9 cellular contexts compared by ENCODE assay signal in the genomic region with DNA sequence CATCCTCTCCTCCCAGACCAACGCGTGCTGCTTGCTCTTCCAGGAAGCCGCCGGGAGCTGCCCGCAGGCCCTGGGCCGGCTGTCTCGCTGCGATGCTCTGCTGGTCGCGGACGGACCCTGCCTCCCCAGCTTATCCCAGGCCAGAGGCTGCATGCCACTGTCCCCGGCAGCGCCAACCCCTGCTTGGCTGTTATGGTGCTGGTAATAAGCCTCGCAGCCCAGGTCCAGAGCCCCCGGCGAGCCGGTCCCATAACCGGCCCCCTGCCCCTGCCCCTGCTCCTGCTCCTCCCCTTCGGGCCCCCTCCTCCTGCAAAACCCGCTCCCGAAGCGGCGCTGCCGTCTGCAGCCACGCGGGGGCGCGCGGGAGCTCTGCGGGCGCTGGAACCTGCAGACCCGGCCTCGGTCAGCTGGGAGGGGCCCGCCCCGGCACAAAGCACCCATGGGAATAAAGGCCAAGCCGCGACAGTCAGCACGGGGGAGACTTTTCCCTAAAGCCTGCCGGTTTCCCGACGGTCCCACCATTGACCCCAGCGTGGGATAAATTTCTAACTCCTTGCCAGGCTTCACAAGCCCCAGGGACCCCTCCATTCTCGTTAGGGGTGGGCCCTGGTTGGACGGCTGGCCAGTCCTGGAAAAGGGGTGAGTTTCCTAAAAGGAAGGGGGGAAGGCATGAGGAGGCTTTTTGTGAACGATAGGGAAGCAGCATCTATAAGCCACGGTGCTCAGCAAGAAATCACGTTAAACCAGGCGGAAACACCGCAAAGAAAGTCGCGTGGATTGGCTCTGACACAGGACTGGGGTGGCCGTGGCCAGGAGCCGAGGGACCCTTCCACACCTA. TPM values are rescaled to one million over a fixed set of nuclear protein-coding genes. Genes with fewer than 3 reads are reported as not detected.
DNase-seq lines count a peak whose midpoint lies in the region; ATAC-seq, FAIRE-seq and TF ChIP-seq lines count a peak whose summit lies in the region.
"Had no signal": no experiment of that assay in that cellular context is flagged by ENCODE, and none has a peak within 500 bp of the region (broad histone marks: within the 10 kb centered on the region; RNA-seq: fewer than 3 reads in every experiment).

No MANE protein-coding gene starts in this region.

- H3K4me1 Mint-ChIP-seq in activated B cell treated with CpG ODN at 0.5 μM for 24 hours, result peaks cover 15% of the 10 kb centered on the region

- no peak overlapping the region for H3K9ac ChIP-seq in kidney (ENCODE audit: low read length in 2 of 2)

- peaks cover 32% of the 10 kb centered on the region for H3K27me3 Mint-ChIP-seq in activated B cell treated with CpG ODN at 0.5 μM for 24 hours

- POLR2A ChIA-PET in activated B cell treated with CpG ODN at 0.5 μM for 24 hours (lab: Charles Lee), result interaction anchor here (0.8 to 0.9 kb wide), 3 partner anchors 10 to 362 kb away, joined by 3 read pairs; no protein-coding TSS in a partner anchor

- peak; percentile 58 for TF ChIP-seq CTCF in activated B cell treated with CpG ODN at 0.5 μM for 24 hours (IDR thresholded peaks at IDR 0.05)
- TF ChIP-seq CTCF in kidney (IDR thresholded peaks at IDR 0.05; ENCODE audit: borderline replicate concordance, extremely low read depth, insufficient read depth), result peak; percentile 78

- no peaks in the 10 kb centered on the region for H3K9me3 ChIP-seq in kidney (ENCODE audit: control insufficient read depth in 1 of 2, low read length in 2 of 2)

- H3K4me3 Mint-ChIP-seq in activated B cell treated with CpG ODN at 0.5 μM for 24 hours, result no peak overlapping the region

- no peaks in the 10 kb centered on the region for H3K36me3 ChIP-seq in kidney (ENCODE audit: control insufficient read depth in 1 of 2, insufficient read depth in 2 of 2, low read length in 2 of 2)

- ATAC-seq in activated B cell treated with CpG ODN at 0.5 μM for 24 hours (ENCODE audit: low read depth) (peak; percentile 83), GM21576 (IDR thresholded peaks at IDR 0.05; ENCODE audit: unreplicated experiment) (no peak)

- FAIRE-seq in kidney (lab: Jason Lieb, UNC), result no peak

- no peak overlapping the region for H3K27ac Mint-ChIP-seq in activated B cell treated with CpG ODN at 0.5 μM for 24 hours

- H3K36me3 Mint-ChIP-seq in activated B cell treated with CpG ODN at 0.5 μM for 24 hours (ENCODE audit: low read depth), result no peaks in the 10 kb centered on the region

- peak overlapping the region in 1 of 2 donors; percentile 13 for H3K4me3 ChIP-seq in kidney (ENCODE audit: low read length in 2 of 2)
- H3K4me3 ChIP-seq: skin epidermis had no signal

- H3K9me3 Mint-ChIP-seq in activated B cell treated with CpG ODN at 0.5 μM for 24 hours, result no peaks in the 10 kb centered on the region

- DNase-seq in NCI-H1417 (lab: John Stamatoyannopoulos, UW) (peak; percentile 75 to 87 (median 83)), NCI-H1417 treated with DMSO at 0.1 percent for 48 hours (lab: John Stamatoyannopoulos, UW) (no peak), NCI-H2171 treated with DMSO at 0.1 percent for 48 hours (lab: John Stamatoyannopoulos, UW) (peak; percentile 60), activated B cell treated with CpG ODN at 0.5 μM for 24 hours (peak; percentile 81), kidney (peak; percentile 90)
- DNase-seq in central memory CD4-positive, alpha-beta T cell, result peak; percentile 66
- peak; percentile 66 to 68 for DNase-seq in stimulated activated CD4-positive, alpha-beta T cell treated with anti-CD3 and anti-CD28 coated beads, Interleukin-1b, Interleukin-23, amount 100 ng/mL, for 4 hours (ENCODE audit: low read depth in 2 of 2)

- H3K27ac ChIP-seq in kidney (ENCODE audit: low read depth in 2 of 2, low read length in 2 of 2), result no peak overlapping the region
- H3K27ac ChIP-seq: skin epidermis had no signal

- CTCF ChIA-PET in activated B cell treated with CpG ODN at 0.5 μM for 24 hours (lab: Charles Lee), result interaction anchor here (1.0 to 2.9 kb wide), 9 partner anchors 9 to 266 kb away, joined by 3 to 11 read pairs (median 5); a partner anchor contains a TSS

- intact Hi-C loops in activated B cell treated with CpG ODN at 0.5 μM for 24 hours (cut with micrococcal nuclease) (loop anchor here (1.0 to 5.0 kb wide), 3 partner anchors 174 to 249 kb away; no protein-coding TSS in a partner anchor), kidney (cut with DNase I) (no loop called here)

- H3K4me1 ChIP-seq in kidney (ENCODE audit: control insufficient read depth in 1 of 2, insufficient read depth in 1 of 2, low read depth in 1 of 2, low read length in 2 of 2), result peaks cover 6 to 7% of the 10 kb centered on the region in 2 donors

RNA-seq across cellular contexts. Expression of a gene that starts 11.2 kb away (rescaled TPM):
- total RNA-seq in activated B cell treated with CpG ODN at 0.5 μM for 24 hours (1.4 and 1.5 TPM in 2 replicates), kidney (0.94 TPM)
- polyA plus RNA-seq in kidney (ENCODE audit: insufficient read depth, low read depth, low replicate concordance), result 3.7 TPM

RNA-seq across cellular contexts. Expression of a gene that starts 36.0 kb away (rescaled TPM):
- 0.37 and 0.67 TPM in 2 replicates for total RNA-seq in activated B cell treated with CpG ODN at 0.5 μM for 24 hours
- total RNA-seq in kidney, result 3.5 TPM
- polyA plus RNA-seq in kidney (ENCODE audit: insufficient read depth, low read depth, low replicate concordance), result 2.2 TPM

RNA-seq across cellular contexts. Expression of a gene that starts 54.9 kb away (rescaled TPM):
- total RNA-seq in activated B cell treated with CpG ODN at 0.5 μM for 24 hours (4.0 and 4.9 TPM in 2 replicates), kidney (6.2 TPM)
- 3.5 TPM for polyA plus RNA-seq in kidney (ENCODE audit: insufficient read depth, low read depth, low replicate concordance)
